ENCODE assay signal across 1 cellular context in genomic region chr4:98260579-98261290, GRCh38.
A peak's percentile ranks its signal among the peaks of the same experiment; 100 is the strongest.
TF ChIP-seq lines count a peak whose summit lies in the region.

No MANE protein-coding gene starts in this region.

TF ChIP-seq in HepG2, 621 proteins besides CTCF, POLR2A, EP300 and RAD21 (continued from another document and continues in another):
- no peak for TF ChIP-seq ZNF318 (CRISPR knock-in tag; IDR thresholded peaks at IDR 0.05)
- no peak for TF ChIP-seq FIP1L1 (IDR thresholded peaks at IDR 0.05; ENCODE audit: borderline replicate concordance, insufficient read depth, low read depth, low read length)
- TF ChIP-seq MIER3 (CRISPR knock-in tag; IDR thresholded peaks at IDR 0.05; ENCODE audit: borderline replicate concordance): 0 out of 2 replicates have a peak, but pooled peaks have one; percentile 23
- TF ChIP-seq TBX3 (IDR thresholded peaks at IDR 0.05; ENCODE audit: borderline replicate concordance): no peak
- no peak for TF ChIP-seq ZNF441 (CRISPR knock-in tag; IDR thresholded peaks at IDR 0.05; ENCODE audit: borderline replicate concordance)
- TF ChIP-seq MLLT10 (CRISPR knock-in tag; IDR thresholded peaks at IDR 0.05): no peak
- TF ChIP-seq KDM2A (CRISPR knock-in tag; IDR thresholded peaks at IDR 0.05; ENCODE audit: borderline replicate concordance, low read depth): peak; percentile 88; the same call in 1 of the 2 replicates
- TF ChIP-seq ZUFSP (CRISPR knock-in tag; IDR thresholded peaks at IDR 0.05; ENCODE audit: borderline replicate concordance): no peak
- 0 out of 2 replicates have a peak, but pooled peaks have one; percentile 7 for TF ChIP-seq NR2C2 (CRISPR knock-in tag; IDR thresholded peaks at IDR 0.05; ENCODE audit: borderline replicate concordance)
- TF ChIP-seq FUBP1 (CRISPR knock-in tag; IDR thresholded peaks at IDR 0.05; ENCODE audit: borderline replicate concordance): no peak
- no peak for TF ChIP-seq ZNF589 (CRISPR knock-in tag; conservative IDR thresholded peaks at IDR 0.05)
- no peak; the same call in none of the 2 replicates for TF ChIP-seq MXD3 (CRISPR knock-in tag; IDR thresholded peaks at IDR 0.05)
- no peak for TF ChIP-seq ZC3H4 (CRISPR knock-in tag; IDR thresholded peaks at IDR 0.05; ENCODE audit: borderline replicate concordance)
- no peak; the same call in 1 of the 2 replicates for TF ChIP-seq ZBTB2 (CRISPR knock-in tag; IDR thresholded peaks at IDR 0.05; ENCODE audit: low read depth)
- 0 out of 2 replicates have a peak, but pooled peaks have one; percentile 7 for TF ChIP-seq ZNF281 (CRISPR knock-in tag; IDR thresholded peaks at IDR 0.05; ENCODE audit: borderline replicate concordance)
- no peak; the same call in 1 of the 2 replicates for TF ChIP-seq ZNF646 (CRISPR knock-in tag; IDR thresholded peaks at IDR 0.05)
- TF ChIP-seq CEBPZ (IDR thresholded peaks at IDR 0.05; ENCODE audit: low read length): no peak
- peak; percentile 20 for TF ChIP-seq ZNF263 (CRISPR knock-in tag; IDR thresholded peaks at IDR 0.05)
